Comparison of ENCODE assay signal across 23 cellular contexts in genomic region chr4:152939655-152940054, GRCh38. TPM values are rescaled to one million over a fixed set of nuclear protein-coding genes. Genes with fewer than 3 reads are reported as not detected.
DNase-seq lines count a peak whose midpoint lies in the region; TF ChIP-seq lines count a peak whose summit lies in the region.
"Had no signal": no experiment of that assay in that cellular context is flagged by ENCODE, and none has a peak within 500 bp of the region (broad histone marks: within the 10 kb centered on the region; RNA-seq: fewer than 3 reads in every experiment).

No MANE protein-coding gene starts in this region.

- H3K4me3 ChIP-seq in endodermal cell (ENCODE audit: low read length) = no peak overlapping the region

- peaks cover 33% of the 10 kb centered on the region for H3K27me3 ChIP-seq in endodermal cell (ENCODE audit: control insufficient read depth, insufficient read depth, low read length, poor library complexity, severe bottlenecking)

- H3K36me3 Mint-ChIP-seq in endodermal cell (ENCODE audit: low read depth) = peaks cover 7% of the 10 kb centered on the region
- H3K36me3 Mint-ChIP-seq in nephron (ENCODE audit: low read depth) = no peaks in the 10 kb centered on the region
- H3K36me3 Mint-ChIP-seq in type B pancreatic cell = peaks cover 3% of the 10 kb centered on the region

- H3K9me3 Mint-ChIP-seq in endodermal cell (no peaks in the 10 kb centered on the region), nephron (no peaks in the 10 kb centered on the region), type B pancreatic cell (no peaks in the 10 kb centered on the region)
- H3K9me3 Mint-ChIP-seq: H9 had no signal

- H3K9ac ChIP-seq in endodermal cell (ENCODE audit: extremely low read depth, low read length, poor library complexity, severe bottlenecking) = no peak overlapping the region
- H3K9ac ChIP-seq: SK-N-SH had no signal

- DNase-seq in NCI-H82 (lab: John Stamatoyannopoulos, UW) (peak; percentile 85), NCI-H82 treated with DMSO at 0.1 percent for 48 hours (lab: John Stamatoyannopoulos, UW; ENCODE audit: unreplicated experiment) (no peak), endodermal cell (peak; percentile 35), type B pancreatic cell (ENCODE audit: extremely low spot score, unreplicated experiment) (no peak), NCI-H187 treated with DMSO at 0.1 percent for 48 hours (lab: John Stamatoyannopoulos, UW) (no peak), DMS 273 treated with DMSO at 0.1 percent for 48 hours (lab: John Stamatoyannopoulos, UW) (no peak), SIG-M5 treated with dmso at 0.1 percent for 504 hours (lab: John Stamatoyannopoulos, UW; ENCODE audit: unreplicated experiment) (no peak)
- DNase-seq: 8988T; C1 segment of cervical spinal cord; Calu3; CD8-positive, alpha-beta memory T cell; DMS53; GF-D8; H9; Kasumi-1; NCI-H1694 treated with DMSO at 0.1 percent for 48 hours; NCI-H2107; NCI-H226; NCI-H510A treated with DMSO at 0.1 percent for 48 hours; SHP77 treated with DMSO at 0.1 percent for 48 hours; SK-N-SH had no signal

- H3K4me1 Mint-ChIP-seq in endodermal cell (peaks cover 14% of the 10 kb centered on the region), nephron (peaks cover 27% of the 10 kb centered on the region), type B pancreatic cell (ENCODE audit: unreplicated experiment) (peaks cover 35% of the 10 kb centered on the region)

- TF ChIP-seq CTCF in endodermal cell (conservative IDR thresholded peaks at IDR 0.05) (no peak), nephron (IDR thresholded peaks at IDR 0.05; ENCODE audit: unreplicated experiment in 3 of 3) (no peak), type B pancreatic cell (conservative IDR thresholded peaks at IDR 0.05) (no peak)

- H3K9me3 ChIP-seq in endodermal cell (ENCODE audit: control insufficient read depth, low read length) = no peaks in the 10 kb centered on the region
- H3K9me3 ChIP-seq: SK-N-SH had no signal

- H3K4me1 ChIP-seq in endodermal cell (ENCODE audit: control insufficient read depth, insufficient read depth, low read length) = peaks cover 3% of the 10 kb centered on the region

- no peak overlapping the region for H3K27ac ChIP-seq in endodermal cell (ENCODE audit: low read depth, low read length)
- H3K27ac ChIP-seq: RWPE1 had no signal

- 86 to 94% methylated on average over 3 of the region's 3 CpGs for WGBS in endodermal cell (ENCODE audit: insufficient coverage in 1 of 2, insufficient read length in 1 of 2), 2 experiments

- H3K4me3 Mint-ChIP-seq in endodermal cell (no peak overlapping the region), nephron (peak overlapping the region in 2 of 3 experiments; percentile 38 to 67), type B pancreatic cell (peak overlapping the region; percentile 91)

- H3K27me3 Mint-ChIP-seq in endodermal cell (ENCODE audit: insufficient read depth) (peaks cover 28% of the 10 kb centered on the region), nephron (ENCODE audit: low read depth) (peaks cover 47% of the 10 kb centered on the region), type B pancreatic cell (peaks cover 40% of the 10 kb centered on the region)

- H3K36me3 ChIP-seq in endodermal cell (ENCODE audit: control insufficient read depth, insufficient read depth, low read length) = peaks cover 3% of the 10 kb centered on the region

- H3K27ac Mint-ChIP-seq in endodermal cell (no peak overlapping the region), nephron (no peak overlapping the region), type B pancreatic cell (no peak overlapping the region)
- H3K27ac Mint-ChIP-seq: CD8-positive, alpha-beta memory T cell; H9 had no signal

RNA-seq across cellular contexts. Expression of gene FHDC1, which starts 3.5 kb away (rescaled TPM):
- total RNA-seq in endodermal cell = 1 to 10 TPM; 2.5 to 7.9 TPM
- 3.2 TPM for polyA plus RNA-seq in endodermal cell (2013, experiment 1 of 2)
- 2.2 TPM for polyA plus RNA-seq in endodermal cell (2013, experiment 2 of 2)
- total RNA-seq in type B pancreatic cell (ENCODE audit: low replicate concordance) = 23.1 and 78.0 TPM in 2 replicates
- polyA plus RNA-seq: CD8-positive, alpha-beta memory T cell had no signal

Comparison
In these comparisons a context has a peak if more than half of its experiments do, and no peak if none do; other contexts are left out.
1. DNase-seq: peak in NCI-H82 (single experiment) and endodermal cell (single experiment); none in NCI-H82 treated with DMSO at 0.1 percent for 48 hours (single experiment), type B pancreatic cell (single experiment), NCI-H187 treated with DMSO at 0.1 percent for 48 hours (single experiment), DMS 273 treated with DMSO at 0.1 percent for 48 hours (single experiment) and SIG-M5 treated with dmso at 0.1 percent for 504 hours (single experiment).